In the genomic region with DNA sequence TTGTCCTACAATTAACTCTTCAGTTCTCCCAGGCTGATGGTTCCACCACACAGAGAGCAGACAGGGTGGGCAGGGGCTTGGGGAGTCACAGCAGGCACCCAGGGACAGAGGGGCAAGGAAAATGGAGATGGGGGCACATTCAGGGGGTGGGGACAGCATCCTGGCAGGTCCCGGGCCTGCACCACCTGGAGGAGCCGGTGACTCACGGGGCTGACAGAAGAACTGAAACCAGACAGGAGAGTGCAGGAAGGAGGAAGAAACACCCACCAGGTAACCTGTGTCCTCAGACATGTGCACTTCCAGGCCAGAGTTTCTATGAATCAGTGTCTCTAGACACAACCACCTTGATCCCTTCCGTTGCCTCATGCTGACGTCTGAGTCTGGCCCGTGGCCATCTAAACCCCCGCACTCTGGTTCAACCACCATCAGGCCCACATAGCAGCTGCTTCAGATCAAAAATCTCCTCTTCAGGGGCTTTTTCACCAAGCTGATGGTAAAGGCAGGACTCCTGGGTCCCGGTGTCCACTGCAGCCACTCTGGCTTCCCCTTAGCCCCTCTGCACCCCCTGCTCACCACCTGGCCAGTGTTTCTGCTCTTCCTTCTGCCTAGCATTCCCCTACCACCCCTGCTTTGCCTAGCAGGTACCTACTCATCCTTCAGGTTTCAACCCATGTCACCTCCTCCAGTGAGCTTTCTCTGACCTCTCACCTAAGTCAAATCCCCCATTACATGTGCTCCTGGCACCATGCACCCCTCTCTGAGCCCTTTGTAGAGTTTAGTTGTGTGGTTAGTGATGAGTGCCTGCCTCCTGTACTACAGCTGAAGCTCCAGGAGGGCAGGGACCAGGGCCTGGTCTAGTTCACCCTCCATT, we compare ENCODE assay signal across 9 cellular contexts. TPM values are rescaled to one million over a fixed set of nuclear protein-coding genes. Genes with fewer than 3 reads are reported as not detected.
A peak's percentile ranks its signal among the peaks of the same experiment; 100 is the strongest.
DNase-seq lines count a peak whose midpoint lies in the region; ATAC-seq and FAIRE-seq lines count a peak whose summit lies in the region.
"Had no signal": no experiment of that assay in that cellular context is flagged by ENCODE, and none has a peak within 500 bp of the region (broad histone marks: within the 10 kb centered on the region; RNA-seq: fewer than 3 reads in every experiment).

No MANE protein-coding gene starts in this region.

- no peaks in the 10 kb centered on the region for H3K9me3 ChIP-seq in small intestine (ENCODE audit: control insufficient read depth, low read depth)
- H3K9me3 ChIP-seq: right lobe of liver had no signal

- no peak overlapping the region for H3K4me3 ChIP-seq in small intestine (ENCODE audit: low read depth in 1 of 2, low read length in 2 of 2)
- H3K4me3 ChIP-seq: right lobe of liver had no signal

- ATAC-seq in GM21360 (IDR thresholded peaks at IDR 0.05; ENCODE audit: unreplicated experiment) = peak; percentile 46
- ATAC-seq: right lobe of liver had no signal

- WGBS in small intestine, 3 donors = 33 to 45% (median 41%) methylated on average over 8 of the region's 8 CpGs

- DNase-seq in CD1c-positive myeloid dendritic cell (ENCODE audit: extremely low spot score) (peak; percentile 32), HT1080 (ENCODE audit: low read depth) (peak; percentile 84), small intestine (peak; percentile 30), NCI-H2029 (lab: John Stamatoyannopoulos, UW) (no peak), retina (no peak), COLO829 (ENCODE audit: low spot score) (no peak)
- DNase-seq in activated gamma-delta T cell treated with anti-CD3 and anti-CD28 coated beads, Interleukin-2, amount 50 U/mL, for 16 hours (ENCODE audit: low read depth) = peak; percentile 68

- H3K27me3 ChIP-seq in small intestine (ENCODE audit: control insufficient read depth in 2 of 2, insufficient read depth in 2 of 2, low read length in 2 of 2) = no peaks in the 10 kb centered on the region
- H3K27me3 ChIP-seq: right lobe of liver had no signal

- no peaks in the 10 kb centered on the region for H3K36me3 ChIP-seq in small intestine (ENCODE audit: control insufficient read depth in 2 of 2, insufficient read depth in 2 of 2, low read length in 2 of 2)
- H3K36me3 ChIP-seq: right lobe of liver had no signal

- FAIRE-seq in small intestine (lab: Jason Lieb, UNC) = no peak

- peaks cover 0 to 3% of the 10 kb centered on the region in 2 donors for H3K4me1 ChIP-seq in small intestine (ENCODE audit: control insufficient read depth in 2 of 2, insufficient read depth in 1 of 2, low read depth in 1 of 2, low read length in 1 of 2)
- H3K4me1 ChIP-seq: right lobe of liver had no signal

- H3K27ac ChIP-seq in small intestine (ENCODE audit: low read depth in 1 of 2, low read length in 1 of 2) = peak overlapping the region in 1 of 2 donors; percentile 43
- H3K27ac ChIP-seq: right lobe of liver had no signal

RNA-seq across cellular contexts. Expression of a gene that starts 16.5 kb away (rescaled TPM):
- total RNA-seq in HT1080 (2014; rRNA removed; shearing (Covaris generic)) = 0.80 and 0.87 TPM in 2 replicates
- 0.53 and 1.2 TPM in 2 replicates for polyA plus RNA-seq in HT1080 (2015; cell fraction: cytosol; rRNA removed)
- 0.77 TPM in 1 of 2 replicates, not detected in the other for polyA plus RNA-seq in HT1080 (2015; cell fraction: nucleus; rRNA removed)
- polyA plus RNA-seq in small intestine = 1 to 10 TPM in 1 of 3 donors, under 1 TPM in 2; 0.54 to 2.7 (median 0.54) TPM

RNA-seq across cellular contexts. Expression of a gene that starts 49.8 kb away (rescaled TPM):
- 197 and 212 TPM in 2 replicates for total RNA-seq in HT1080 (2014; rRNA removed; shearing (Covaris generic))
- 274 and 278 TPM in 2 replicates for polyA plus RNA-seq in HT1080 (2015; cell fraction: cytosol; rRNA removed)
- 809 and 822 TPM in 2 replicates for polyA plus RNA-seq in HT1080 (2015; cell fraction: nucleus; rRNA removed)
- 1 to 10 TPM in 1 of 3 donors, under 1 TPM in 2; 0.45 to 4.3 (median 0.81) TPM for polyA plus RNA-seq in small intestine

Comparison
In these comparisons a context has a peak if more than half of its experiments do, and no peak if none do; other contexts are left out.
1. DNase-seq: peak in CD1c-positive myeloid dendritic cell (single experiment), HT1080 (single experiment), activated gamma-delta T cell treated with anti-CD3 and anti-CD28 coated beads, Interleukin-2, amount 50 U/mL, for 16 hours (single experiment) and small intestine (single experiment); none in NCI-H2029 (single experiment), retina (single experiment) and COLO829 (single experiment).